ENCODE assay signal across 27 cellular contexts in genomic region chr2:209719034-209719433, GRCh38. TPM values are rescaled to one million over a fixed set of nuclear protein-coding genes. Genes with fewer than 3 reads are reported as not detected.
"Had no signal": no experiment of that assay in that cellular context is flagged by ENCODE, and none has a peak within 500 bp of the region (broad histone marks: within the 10 kb centered on the region; RNA-seq: fewer than 3 reads in every experiment).

No MANE protein-coding gene starts in this region.

- DNase-seq: activated CD4-positive, alpha-beta T cell treated with anti-CD3 and anti-CD28 coated beads for 4 hours; activated CD4-positive, alpha-beta T cell treated with anti-CD3 and anti-CD28 coated beads, Interleukin-2, amount 50 U/mL, for 4 hours; activated effector memory CD4-positive, alpha-beta T cell treated with Interleukin-2 at 50 U/mL for 16 hours; activated naive CD4-positive, alpha-beta T cell treated with anti-CD3 and anti-CD28 coated beads for 36 hours; activated naive CD8-positive, alpha-beta T cell treated with anti-CD3 and anti-CD28 coated beads for 36 hours; caudate nucleus; endodermal cell; foreskin melanocyte; heart right ventricle; left ventricle myocardium superior; naive B cell; nephron progenitor cell; ovary; right lobe of liver; stimulated activated CD4-positive, alpha-beta T cell treated with anti-CD3 and anti-CD28 coated beads, Interleukin-2, amount 100 ng/mL, for 48 hours; stimulated activated naive CD8-positive, alpha-beta T cell treated with anti-CD3 and anti-CD28 coated beads, Interleukin-15, Interleukin-2, amounts not matched to agents 100 U/mL and 50 U/mL, for 24 hours; upper lobe of left lung had no signal

- H3K27ac ChIP-seq: ascending aorta, esophagus muscularis mucosa, heart right ventricle, ovary, right lobe of liver, thoracic aorta, upper lobe of left lung, vagina, VCaP had no signal

- H3K27me3 Mint-ChIP-seq: activated naive CD8-positive, alpha-beta T cell treated with anti-CD3 and anti-CD28 coated beads for 36 hours; brain; dendritic cell treated with granulocyte-macrophage colony-stimulating factor and Interleukin-4, amounts not matched to agents 40 ng/mL and 50 ng/mL, for 4 days; naive B cell had no signal

- H3K9me3 ChIP-seq: ascending aorta, esophagus muscularis mucosa, heart right ventricle, ovary, right lobe of liver, thoracic aorta, upper lobe of left lung, vagina had no signal

- H3K27ac Mint-ChIP-seq: activated naive CD4-positive, alpha-beta T cell treated with anti-CD3 and anti-CD28 coated beads for 36 hours; activated naive CD8-positive, alpha-beta T cell treated with anti-CD3 and anti-CD28 coated beads for 36 hours; dendritic cell treated with granulocyte-macrophage colony-stimulating factor and Interleukin-4, amounts not matched to agents 40 ng/mL and 50 ng/mL, for 4 days; endodermal cell; mesothelial cell of epicardium; naive B cell; nephron progenitor cell; progenitor cell of endocrine pancreas had no signal

- H3K4me1 ChIP-seq: ascending aorta, esophagus muscularis mucosa, heart right ventricle, right lobe of liver, upper lobe of left lung, vagina had no signal

- H3K36me3 ChIP-seq: esophagus muscularis mucosa, ovary, right lobe of liver, thoracic aorta, upper lobe of left lung, vagina had no signal

- H3K36me3 Mint-ChIP-seq: activated naive CD8-positive, alpha-beta T cell treated with anti-CD3 and anti-CD28 coated beads for 36 hours; mesothelial cell of epicardium had no signal

- H3K4me3 ChIP-seq: ascending aorta, esophagus muscularis mucosa, heart right ventricle, ovary, right lobe of liver, thoracic aorta, upper lobe of left lung, vagina had no signal

- H3K27me3 ChIP-seq: ascending aorta, esophagus muscularis mucosa, heart right ventricle, ovary, right lobe of liver, upper lobe of left lung, vagina had no signal

- H3K4me1 Mint-ChIP-seq: activated naive CD8-positive, alpha-beta T cell treated with anti-CD3 and anti-CD28 coated beads for 36 hours; brain; endodermal cell; mesothelial cell of epicardium; naive B cell; nephron progenitor cell had no signal

- H3K4me3 Mint-ChIP-seq: activated naive CD4-positive, alpha-beta T cell treated with anti-CD3 and anti-CD28 coated beads for 36 hours; activated naive CD8-positive, alpha-beta T cell treated with anti-CD3 and anti-CD28 coated beads for 36 hours; brain; dendritic cell treated with granulocyte-macrophage colony-stimulating factor and Interleukin-4, amounts not matched to agents 40 ng/mL and 50 ng/mL, for 4 days; endodermal cell; mesothelial cell of epicardium; naive B cell; nephron progenitor cell had no signal

- H3K9me3 Mint-ChIP-seq: activated naive CD4-positive, alpha-beta T cell treated with anti-CD3 and anti-CD28 coated beads for 36 hours; brain; dendritic cell treated with granulocyte-macrophage colony-stimulating factor and Interleukin-4, amounts not matched to agents 40 ng/mL and 50 ng/mL, for 4 days; endodermal cell; mesothelial cell of epicardium; naive B cell; nephron progenitor cell had no signal

RNA-seq across cellular contexts. Expression of gene UNC80, which starts 52.6 kb away (rescaled TPM):
- total RNA-seq: activated naive CD4-positive, alpha-beta T cell treated with anti-CD3 and anti-CD28 coated beads for 36 hours; activated naive CD8-positive, alpha-beta T cell treated with anti-CD3 and anti-CD28 coated beads for 36 hours; left ventricle myocardium superior; T-helper 1 cell treated with Interleukin-12 subunit alpha and Interleukin-12 subunit beta and Interleukin-4 antibody, amounts not matched to agents 30 ng/mL and 1 ng/mL, for 36 hours; thoracic aorta had no signal
